23 cellular contexts compared by ENCODE assay signal in the genomic region with DNA sequence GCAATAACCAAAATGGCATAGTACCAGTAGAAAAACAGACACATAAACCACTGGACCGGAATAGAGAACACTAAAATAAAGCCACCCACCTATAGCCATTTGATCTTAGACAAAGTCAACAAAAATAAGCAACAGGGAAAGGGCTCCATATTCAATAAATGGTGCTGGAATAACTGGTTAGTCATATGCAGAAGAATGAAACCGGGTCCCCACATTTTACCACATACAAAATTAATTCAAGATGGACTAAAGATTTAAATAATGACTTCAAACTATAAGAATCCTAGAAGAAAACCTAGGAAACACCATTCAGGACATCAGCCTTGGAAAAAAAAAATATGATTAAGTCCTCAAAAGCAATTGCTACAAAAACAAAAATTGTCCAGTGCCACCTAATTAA. TPM values are rescaled to one million over a fixed set of nuclear protein-coding genes. Genes with fewer than 3 reads are reported as not detected.
A peak's percentile ranks its signal among the peaks of the same experiment; 100 is the strongest.
DNase-seq lines count a peak whose midpoint lies in the region; ATAC-seq and TF ChIP-seq lines count a peak whose summit lies in the region.
"Had no signal": no experiment of that assay in that cellular context is flagged by ENCODE, and none has a peak within 500 bp of the region (broad histone marks: within the 10 kb centered on the region; RNA-seq: fewer than 3 reads in every experiment).

No MANE protein-coding gene starts in this region.

- TF ChIP-seq CTCF in IMR-90 (conservative IDR thresholded peaks at IDR 0.05; ENCODE audit: low read depth, low read length): no peak
- no peak for TF ChIP-seq CTCF in astrocyte of the spinal cord (IDR thresholded peaks at IDR 0.05; ENCODE audit: low read depth, low read length)

- no peak overlapping the region for H3K4ac ChIP-seq in IMR-90 (ENCODE audit: low read depth, low read length)

- H4K5ac ChIP-seq in IMR-90 (ENCODE audit: low read depth, low read length): no peak overlapping the region

- no peak overlapping the region for H2AFZ ChIP-seq in IMR-90 (replicated peaks; ENCODE audit: low read length, poor library complexity)

- H3K4me2 ChIP-seq in IMR-90 (ENCODE audit: low read depth, low read length): no peak overlapping the region

- BruUV-seq in IMR-90 (replicated peaks; lab: Mats Ljungman, UMichigan): no TSS peak

- intact Hi-C loops in IMR-90 (cut with micrococcal nuclease): no loop called here

- no peak overlapping the region for H2BK20ac ChIP-seq in IMR-90 (ENCODE audit: low read depth, low read length)

- dilution Hi-C loops in IMR-90 (cut with HindIII; ENCODE audit: low sequenced_read_pairs, unreplicated experiment): no loop called here

- H4K20me1 ChIP-seq in IMR-90 (ENCODE audit: insufficient read depth, low read length): no peaks in the 10 kb centered on the region

- no peak for ATAC-seq in IMR-90 (ENCODE audit: low read depth)
- ATAC-seq in HG02885 (IDR thresholded peaks at IDR 0.05; ENCODE audit: poor library complexity, unreplicated experiment): no peak
- ATAC-seq: HCT116 had no signal

- H3K36me3 ChIP-seq in IMR-90 (ENCODE audit: control insufficient read depth, insufficient read depth, low read length): no peaks in the 10 kb centered on the region

- H2BK15ac ChIP-seq in IMR-90 (ENCODE audit: low read depth, low read length): no peak overlapping the region

- no peak overlapping the region for H3K18ac ChIP-seq in IMR-90 (ENCODE audit: low read depth, low read length)

- H2AK9ac ChIP-seq in IMR-90 (replicated peaks; ENCODE audit: low read depth, low read length, poor library complexity): no peak overlapping the region

- no CpG with 5 or more reads among the region's 2 CpGs for WGBS in IMR-90 (ENCODE audit: extremely low coverage in 2 of 2, insufficient read length in 1 of 2), 2 experiments

- H3K79me1 ChIP-seq in IMR-90 (ENCODE audit: low read depth in 1 of 2, low read length in 2 of 2): no peaks in the 10 kb centered on the region

- no peak overlapping the region for H3K56ac ChIP-seq in IMR-90 (ENCODE audit: extremely low read depth, insufficient read depth, low read length)

- H2BK120ac ChIP-seq in IMR-90 (ENCODE audit: low read depth, low read length): no peak overlapping the region

- H4K8ac ChIP-seq in IMR-90 (ENCODE audit: low read depth in 2 of 2, low read length in 2 of 2): no peak overlapping the region

- in situ Hi-C loops in IMR-90 (cut with MboI; ENCODE audit: low sequenced_read_pairs) (no loop called here), astrocyte of the spinal cord (cut with HindIII; ENCODE audit: low sequenced_read_pairs) (no loop called here)

- TF ChIP-seq RAD21 in IMR-90 (IDR thresholded peaks at IDR 0.05; ENCODE audit: low read length): no peak

- no peaks in the 10 kb centered on the region for H3K9me3 ChIP-seq in IMR-90 (ENCODE audit: control insufficient read depth, insufficient read depth, low read length)
- H3K9me3 ChIP-seq: Peyer's patch had no signal

- H3K23ac ChIP-seq in IMR-90 (ENCODE audit: low read depth, low read length): no peak overlapping the region

- H4K91ac ChIP-seq in IMR-90 (ENCODE audit: insufficient read depth, low read depth, low read length): no peak overlapping the region

- no peak overlapping the region for H3K27ac ChIP-seq in IMR-90 (ENCODE audit: insufficient read depth, low read length)
- H3K27ac ChIP-seq: C4-2B, Peyer's patch, SK-N-MC had no signal

- no peak overlapping the region for H3K14ac ChIP-seq in IMR-90 (replicated peaks; ENCODE audit: low read depth, low read length)

- DNase-seq in EH (ENCODE audit: low read depth) (peak; percentile 50), IMR-90 (peak; percentile 23), astrocyte of the spinal cord (ENCODE audit: low read depth, low spot score) (peak; percentile 45), NCI-H187 treated with DMSO at 0.1 percent for 48 hours (lab: John Stamatoyannopoulos, UW) (no peak), SIG-M5 (lab: John Stamatoyannopoulos, UW) (no peak), DMS 273 (lab: John Stamatoyannopoulos, UW; ENCODE audit: unreplicated experiment) (no peak)
- DNase-seq: CD8-positive, alpha-beta memory T cell; KBM-7; MV-4-11; NCI-H1105; NCI-H146; NCI-H2029; NCI-H446 treated with DMSO at 0.1 percent for 48 hours; NCI-H526 treated with DMSO at 0.1 percent for 48 hours; Peyer's patch; SHP77 treated with DMSO at 0.1 percent for 48 hours had no signal

- no peak overlapping the region for H3K9ac ChIP-seq in IMR-90 (ENCODE audit: low read depth, low read length)

- H2BK5ac ChIP-seq in IMR-90 (ENCODE audit: low read depth, low read length, poor library complexity, severe bottlenecking): no peak overlapping the region

- no peaks in the 10 kb centered on the region for H3K9me1 ChIP-seq in IMR-90 (ENCODE audit: insufficient read depth, low read length)

- TF ChIP-seq POLR2A in IMR-90 (IDR thresholded peaks at IDR 0.05; ENCODE audit: low read depth, low read length): no peak

- H2AK5ac ChIP-seq in IMR-90 (ENCODE audit: low read depth, low read length): no peak overlapping the region

- CTCF ChIA-PET in IMR-90 (lab: Yijun Ruan, JAX): no interaction called here

- POLR2A ChIA-PET in IMR-90 (lab: Charles Lee; ENCODE audit: unreplicated experiment): no interaction called here

- H3K4me3 ChIP-seq in IMR-90 (ENCODE audit: insufficient read depth, low read depth, low read length) (no peak overlapping the region), astrocyte of the spinal cord (ENCODE audit: low read depth, low read length) (no peak overlapping the region)
- H3K4me3 ChIP-seq: Peyer's patch, SK-N-MC had no signal

- no peaks in the 10 kb centered on the region for H3K27me3 ChIP-seq in IMR-90 (ENCODE audit: control insufficient read depth, insufficient read depth, low read length)
- H3K27me3 ChIP-seq: Peyer's patch had no signal

- H3K4me1 ChIP-seq in IMR-90 (ENCODE audit: control insufficient read depth, insufficient read depth, low read length): no peaks in the 10 kb centered on the region
- H3K4me1 ChIP-seq: Peyer's patch had no signal

TF ChIP-seq in IMR-90, 13 proteins besides CTCF, POLR2A, EP300 and RAD21:
- no peak for TF ChIP-seq SMC3 (IDR thresholded peaks at IDR 0.05; ENCODE audit: low read depth, low read length)
- no peak for TF ChIP-seq RFX5 (IDR thresholded peaks at IDR 0.05; ENCODE audit: low read depth, low read length)
- TF ChIP-seq FOS (IDR thresholded peaks at IDR 0.05; ENCODE audit: low read depth, low read length): no peak
- TF ChIP-seq RCOR1 (IDR thresholded peaks at IDR 0.05; ENCODE audit: insufficient replicate concordance, low read length): no peak
- TF ChIP-seq MXI1 (IDR thresholded peaks at IDR 0.05; ENCODE audit: borderline replicate concordance, low read depth, low read length): no peak
- no peak for TF ChIP-seq MAZ (IDR thresholded peaks at IDR 0.05; ENCODE audit: borderline replicate concordance, low read depth, low read length)
- TF ChIP-seq, protein P1, sequence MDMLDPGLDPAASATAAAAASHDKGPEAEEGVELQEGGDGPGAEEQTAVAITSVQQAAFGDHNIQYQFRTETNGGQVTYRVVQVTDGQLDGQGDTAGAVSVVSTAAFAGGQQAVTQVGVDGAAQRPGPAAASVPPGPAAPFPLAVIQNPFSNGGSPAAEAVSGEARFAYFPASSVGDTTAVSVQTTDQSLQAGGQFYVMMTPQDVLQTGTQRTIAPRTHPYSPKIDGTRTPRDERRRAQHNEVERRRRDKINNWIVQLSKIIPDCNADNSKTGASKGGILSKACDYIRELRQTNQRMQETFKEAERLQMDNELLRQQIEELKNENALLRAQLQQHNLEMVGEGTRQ (IDR thresholded peaks at IDR 0.05; ENCODE audit: low read depth, low read length): no peak
- no peak for TF ChIP-seq BHLHE40 (IDR thresholded peaks at IDR 0.05; ENCODE audit: low read depth, low read length)
- TF ChIP-seq, protein P2, sequence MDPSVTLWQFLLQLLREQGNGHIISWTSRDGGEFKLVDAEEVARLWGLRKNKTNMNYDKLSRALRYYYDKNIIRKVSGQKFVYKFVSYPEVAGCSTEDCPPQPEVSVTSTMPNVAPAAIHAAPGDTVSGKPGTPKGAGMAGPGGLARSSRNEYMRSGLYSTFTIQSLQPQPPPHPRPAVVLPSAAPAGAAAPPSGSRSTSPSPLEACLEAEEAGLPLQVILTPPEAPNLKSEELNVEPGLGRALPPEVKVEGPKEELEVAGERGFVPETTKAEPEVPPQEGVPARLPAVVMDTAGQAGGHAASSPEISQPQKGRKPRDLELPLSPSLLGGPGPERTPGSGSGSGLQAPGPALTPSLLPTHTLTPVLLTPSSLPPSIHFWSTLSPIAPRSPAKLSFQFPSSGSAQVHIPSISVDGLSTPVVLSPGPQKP (IDR thresholded peaks at IDR 0.05; ENCODE audit: borderline replicate concordance, low read depth, low read length): no peak
- TF ChIP-seq NFE2L2 (IDR thresholded peaks at IDR 0.05; ENCODE audit: low read depth, low read length): no peak
- TF ChIP-seq MAFK (IDR thresholded peaks at IDR 0.05; ENCODE audit: low read depth, low read length): no peak
- TF ChIP-seq CEBPB (IDR thresholded peaks at IDR 0.05; ENCODE audit: low read depth, low read length): no peak

RNA-seq across cellular contexts. Expression of a gene that starts 30.1 kb away (rescaled TPM):
- total RNA-seq in IMR-90 (2012; rRNA removed): 10.8 and 11.7 TPM in 2 replicates
- 4.0 and 4.7 TPM in 2 replicates for polyA plus RNA-seq in IMR-90 (2012; rRNA removed)
- polyA plus RNA-seq in IMR-90 (2012; cell fraction: cytosol; rRNA removed): 4.6 and 6.7 TPM in 2 replicates
- 3.1 and 7.9 TPM in 2 replicates for polyA plus RNA-seq in IMR-90 (2012; cell fraction: nucleus; rRNA removed; ENCODE audit: low replicate concordance)
- total RNA-seq: CD8-positive, alpha-beta memory T cell; LHCN-M2; MCF 10A; T-helper 1 cell treated with Interleukin-12 subunit alpha and Interleukin-12 subunit beta and Interleukin-4 antibody, amounts not matched to agents 30 ng/mL and 1 ng/mL, for 36 hours had no signal
- polyA plus RNA-seq: CD8-positive, alpha-beta memory T cell had no signal

Comparison
In these comparisons a context has a peak if more than half of its experiments do, and no peak if none do; other contexts are left out.
1. DNase-seq: peak in EH (single experiment), IMR-90 (single experiment) and astrocyte of the spinal cord (single experiment); none in NCI-H187 treated with DMSO at 0.1 percent for 48 hours (single experiment), SIG-M5 (single experiment) and DMS 273 (single experiment).